1 cellular context compared by ENCODE assay signal in genomic region chr12:22100952-22101748, GRCh38.
TF ChIP-seq lines count a peak whose summit lies in the region.

No MANE protein-coding gene starts in this region.

TF ChIP-seq in GM12878, 131 proteins besides CTCF, POLR2A, EP300 and RAD21 (continued from another document):
- TF ChIP-seq, protein P1, sequence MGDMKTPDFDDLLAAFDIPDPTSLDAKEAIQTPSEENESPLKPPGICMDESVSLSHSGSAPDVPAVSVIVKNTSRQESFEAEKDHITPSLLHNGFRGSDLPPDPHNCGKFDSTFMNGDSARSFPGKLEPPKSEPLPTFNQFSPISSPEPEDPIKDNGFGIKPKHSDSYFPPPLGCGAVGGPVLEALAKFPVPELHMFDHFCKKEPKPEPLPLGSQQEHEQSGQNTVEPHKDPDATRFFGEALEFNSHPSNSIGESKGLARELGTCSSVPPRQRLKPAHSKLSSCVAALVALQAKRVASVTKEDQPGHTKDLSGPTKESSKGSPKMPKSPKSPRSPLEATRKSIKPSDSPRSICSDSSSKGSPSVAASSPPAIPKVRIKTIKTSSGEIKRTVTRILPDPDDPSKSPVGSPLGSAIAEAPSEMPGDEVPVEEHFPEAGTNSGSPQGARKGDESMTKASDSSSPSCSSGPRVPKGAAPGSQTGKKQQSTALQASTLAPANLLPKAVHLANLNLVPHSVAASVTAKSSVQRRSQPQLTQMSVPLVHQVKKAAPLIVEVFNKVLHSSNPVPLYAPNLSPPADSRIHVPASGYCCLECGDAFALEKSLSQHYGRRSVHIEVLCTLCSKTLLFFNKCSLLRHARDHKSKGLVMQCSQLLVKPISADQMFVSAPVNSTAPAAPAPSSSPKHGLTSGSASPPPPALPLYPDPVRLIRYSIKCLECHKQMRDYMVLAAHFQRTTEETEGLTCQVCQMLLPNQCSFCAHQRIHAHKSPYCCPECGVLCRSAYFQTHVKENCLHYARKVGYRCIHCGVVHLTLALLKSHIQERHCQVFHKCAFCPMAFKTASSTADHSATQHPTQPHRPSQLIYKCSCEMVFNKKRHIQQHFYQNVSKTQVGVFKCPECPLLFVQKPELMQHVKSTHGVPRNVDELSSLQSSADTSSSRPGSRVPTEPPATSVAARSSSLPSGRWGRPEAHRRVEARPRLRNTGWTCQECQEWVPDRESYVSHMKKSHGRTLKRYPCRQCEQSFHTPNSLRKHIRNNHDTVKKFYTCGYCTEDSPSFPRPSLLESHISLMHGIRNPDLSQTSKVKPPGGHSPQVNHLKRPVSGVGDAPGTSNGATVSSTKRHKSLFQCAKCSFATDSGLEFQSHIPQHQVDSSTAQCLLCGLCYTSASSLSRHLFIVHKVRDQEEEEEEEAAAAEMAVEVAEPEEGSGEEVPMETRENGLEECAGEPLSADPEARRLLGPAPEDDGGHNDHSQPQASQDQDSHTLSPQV (IDR thresholded peaks at IDR 0.05) = no peak
- peak; percentile 39 for TF ChIP-seq RUNX3 (IDR thresholded peaks at IDR 0.05; ENCODE audit: low read length)
TF ChIP-seq in GM12878: peak in this region for 3.
